1 cellular context compared by ENCODE assay signal in the genomic region with DNA sequence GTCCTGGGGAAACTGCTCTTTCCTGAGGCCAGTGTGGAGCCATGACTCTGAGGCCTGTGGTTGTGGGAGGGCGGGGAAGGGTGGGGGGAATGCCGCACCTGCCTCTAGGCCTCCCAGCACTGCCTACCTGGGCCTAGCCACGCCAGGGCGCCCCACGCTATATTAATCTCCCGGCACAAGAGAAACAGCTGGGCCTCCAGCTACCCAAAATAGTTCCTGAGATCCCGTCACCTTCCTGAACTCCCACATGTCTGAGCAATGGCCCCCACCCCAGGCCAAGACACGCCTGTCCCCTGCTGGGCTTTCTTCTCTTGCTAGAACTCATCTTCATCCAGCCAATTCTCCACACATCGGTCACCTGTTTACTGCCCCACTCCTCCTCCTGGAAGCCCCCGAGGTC.
TF ChIP-seq lines count a peak whose summit lies in the region.

No MANE protein-coding gene starts in this region.

TF ChIP-seq in WTC11, 78 proteins besides CTCF, POLR2A, EP300 and RAD21:
- TF ChIP-seq ATF3 (CRISPR knock-in tag; conservative IDR thresholded peaks at IDR 0.05) = no peak
- TF ChIP-seq, protein P1, sequence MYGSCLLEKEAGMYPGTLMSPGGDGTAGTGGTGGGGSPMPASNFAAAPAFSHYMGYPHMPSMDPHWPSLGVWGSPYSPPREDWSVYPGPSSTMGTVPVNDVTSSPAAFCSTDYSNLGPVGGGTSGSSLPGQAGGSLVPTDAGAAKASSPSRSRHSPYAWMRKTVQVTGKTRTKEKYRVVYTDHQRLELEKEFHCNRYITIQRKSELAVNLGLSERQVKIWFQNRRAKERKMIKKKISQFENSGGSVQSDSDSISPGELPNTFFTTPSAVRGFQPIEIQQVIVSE (CRISPR knock-in tag; IDR thresholded peaks at IDR 0.05; ENCODE audit: borderline replicate concordance) = no peak
